In the genomic region with DNA sequence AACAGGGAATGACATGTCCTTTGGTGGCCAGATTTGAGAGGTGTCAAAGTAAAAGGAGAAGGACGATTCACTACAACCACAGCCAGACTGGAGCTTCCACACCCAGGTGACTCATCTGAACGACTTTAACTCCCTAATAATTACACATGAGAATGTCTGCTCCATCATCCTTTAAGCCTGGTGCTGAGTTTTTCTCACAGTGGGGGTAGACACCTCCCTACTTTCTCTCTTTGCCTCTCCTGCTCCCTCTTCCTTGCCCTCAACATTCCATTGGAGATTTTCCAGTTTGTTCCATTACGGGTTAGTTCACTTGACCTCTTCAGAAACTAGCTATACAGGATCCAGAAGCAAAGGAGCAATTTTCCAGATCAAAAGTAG, we compare ENCODE assay signal across 9 cellular contexts.
A peak's percentile ranks its signal among the peaks of the same experiment; 100 is the strongest.
DNase-seq lines count a peak whose midpoint lies in the region; ATAC-seq and TF ChIP-seq lines count a peak whose summit lies in the region.
"Had no signal": no experiment of that assay in that cellular context is flagged by ENCODE, and none has a peak within 500 bp of the region (broad histone marks: within the 10 kb centered on the region; RNA-seq: fewer than 3 reads in every experiment).

No MANE protein-coding gene starts in this region.

- no peak for TF ChIP-seq CTCF in CD8-positive, alpha-beta T cell (IDR thresholded peaks at IDR 0.05)
- no peak for TF ChIP-seq CTCF in omental fat pad (IDR thresholded peaks at IDR 0.05)

- no peak for DNase-seq in CD8-positive, alpha-beta T cell
- DNase-seq in NCI-H226 (peak; percentile 90), omental fat pad (ENCODE audit: low spot score) (no peak), NCI-H510A (lab: John Stamatoyannopoulos, UW) (no peak)
- DNase-seq in stimulated activated CD4-positive, alpha-beta T cell treated with anti-CD3 and anti-CD28 coated beads, Interleukin-4, amount 100 ng/mL, for 4 hours = no peak
- DNase-seq: NCI-H2171 had no signal

- H3K4me1 Mint-ChIP-seq in CD8-positive, alpha-beta T cell (ENCODE audit: low read depth) = peaks cover 93% of the 10 kb centered on the region
- H3K4me1 Mint-ChIP-seq in dendritic cell treated with granulocyte-macrophage colony-stimulating factor and Interleukin-4, amounts not matched to agents 40 ng/mL and 50 ng/mL, for 4 days (ENCODE audit: low read depth) = peaks cover 61% of the 10 kb centered on the region

- peaks cover 84% of the 10 kb centered on the region for H3K4me1 ChIP-seq in CD8-positive, alpha-beta T cell (ENCODE audit: insufficient read depth, low read length)

- H3K27me3 Mint-ChIP-seq in CD8-positive, alpha-beta T cell (ENCODE audit: low read depth) = no peaks in the 10 kb centered on the region
- H3K27me3 Mint-ChIP-seq in dendritic cell treated with granulocyte-macrophage colony-stimulating factor and Interleukin-4, amounts not matched to agents 40 ng/mL and 50 ng/mL, for 4 days = no peaks in the 10 kb centered on the region

- H3K9me3 Mint-ChIP-seq in CD8-positive, alpha-beta T cell = no peaks in the 10 kb centered on the region
- no peaks in the 10 kb centered on the region for H3K9me3 Mint-ChIP-seq in dendritic cell treated with granulocyte-macrophage colony-stimulating factor and Interleukin-4, amounts not matched to agents 40 ng/mL and 50 ng/mL, for 4 days

- no peaks in the 10 kb centered on the region for H3K27me3 ChIP-seq in CD8-positive, alpha-beta T cell (ENCODE audit: insufficient read depth, low read length)

- H3K9me3 ChIP-seq in CD8-positive, alpha-beta T cell (ENCODE audit: low read length) = no peaks in the 10 kb centered on the region

- CTCF ChIA-PET in CD8-positive, alpha-beta T cell (lab: Charles Lee) = interaction anchor here (0.8 to 2.5 kb wide), 3 partner anchors 113 to 156 kb away, joined by 5 to 12 read pairs (median 5); no protein-coding TSS in a partner anchor

- intact Hi-C loops in CD8-positive, alpha-beta T cell (cut with DNase I, micrococcal nuclease) = loop anchor here in 1 of 2 experiments (2.0 to 10.0 kb wide), 4 partner anchors 47 to 370 kb away; no protein-coding TSS in a partner anchor
- intact Hi-C loops in dendritic cell treated with granulocyte-macrophage colony-stimulating factor and Interleukin-4, amounts not matched to agents 40 ng/mL and 50 ng/mL, for 4 days (cut with micrococcal nuclease) = loop anchor here (5.0 kb wide), 1 partner anchor 78 kb away; no protein-coding TSS in a partner anchor

- no peak for ATAC-seq in CD8-positive, alpha-beta T cell
- ATAC-seq in omental fat pad (ENCODE audit: low FRiP score) = peak; percentile 85
- ATAC-seq in GM18502 (IDR thresholded peaks at IDR 0.05; ENCODE audit: poor library complexity, unreplicated experiment) = no peak
- ATAC-seq in GM19463 (IDR thresholded peaks at IDR 0.05; ENCODE audit: unreplicated experiment) = no peak

- peak overlapping the region; percentile 38 for H3K27ac Mint-ChIP-seq in CD8-positive, alpha-beta T cell
- peak overlapping the region; percentile 56 for H3K27ac Mint-ChIP-seq in dendritic cell treated with granulocyte-macrophage colony-stimulating factor and Interleukin-4, amounts not matched to agents 40 ng/mL and 50 ng/mL, for 4 days

- no peak overlapping the region for H3K4me3 ChIP-seq in CD8-positive, alpha-beta T cell (ENCODE audit: low read depth, low read length)

- POLR2A ChIA-PET in CD8-positive, alpha-beta T cell (lab: Charles Lee) = interaction anchor here (1.1 kb wide), 1 partner anchor 78 kb away, joined by 3 read pairs; no protein-coding TSS in a partner anchor

- H3K36me3 ChIP-seq in CD8-positive, alpha-beta T cell (ENCODE audit: insufficient read depth, low read length) = no peaks in the 10 kb centered on the region

- H3K27ac ChIP-seq in CD8-positive, alpha-beta T cell (ENCODE audit: low read depth, low read length) = no peak overlapping the region

- H3K36me3 Mint-ChIP-seq in CD8-positive, alpha-beta T cell = peaks cover 16% of the 10 kb centered on the region
- peaks cover 36% of the 10 kb centered on the region for H3K36me3 Mint-ChIP-seq in dendritic cell treated with granulocyte-macrophage colony-stimulating factor and Interleukin-4, amounts not matched to agents 40 ng/mL and 50 ng/mL, for 4 days (ENCODE audit: low read depth)

- H3K4me3 Mint-ChIP-seq in CD8-positive, alpha-beta T cell = peak overlapping the region; percentile 5
- no peak overlapping the region for H3K4me3 Mint-ChIP-seq in dendritic cell treated with granulocyte-macrophage colony-stimulating factor and Interleukin-4, amounts not matched to agents 40 ng/mL and 50 ng/mL, for 4 days
